ENCODE assay signal across 20 cellular contexts in genomic region chr11:117565709-117566108, GRCh38.
DNase-seq lines count a peak whose midpoint lies in the region; ATAC-seq and TF ChIP-seq lines count a peak whose summit lies in the region.
"Had no signal": no experiment of that assay in that cellular context is flagged by ENCODE, and none has a peak within 500 bp of the region (broad histone marks: within the 10 kb centered on the region; RNA-seq: fewer than 3 reads in every experiment).

No MANE protein-coding gene starts in this region.

- no peaks in the 10 kb centered on the region for H3K36me3 ChIP-seq in right atrium auricular region
- H3K36me3 ChIP-seq: HAP-1, Peyer's patch, SJCRH30 had no signal

- ATAC-seq in Right ventricle myocardium inferior (no peak), SK-N-SH treated with all-trans-retinoic acid at 6 μM for 48 hours (no peak; the same call in 2 of the 3 replicates), GM18870 (IDR thresholded peaks at IDR 0.05; ENCODE audit: unreplicated experiment) (no peak), HG02678 (IDR thresholded peaks at IDR 0.05; ENCODE audit: unreplicated experiment) (no peak)

- no peaks in the 10 kb centered on the region for H3K9me3 ChIP-seq in right atrium auricular region
- H3K9me3 ChIP-seq: HAP-1, Peyer's patch, SJCRH30 had no signal

- no peak overlapping the region for H3K4me3 ChIP-seq in right atrium auricular region
- H3K4me3 ChIP-seq: HAP-1, Peyer's patch, SJCRH30 had no signal

- no peak for TF ChIP-seq CTCF in right atrium auricular region (IDR thresholded peaks at IDR 0.05)

- no peak overlapping the region for H3K27ac ChIP-seq in right atrium auricular region
- H3K27ac ChIP-seq: 22Rv1, C4-2B, Peyer's patch, SJCRH30 had no signal

- no peaks in the 10 kb centered on the region for H3K4me1 ChIP-seq in right atrium auricular region
- H3K4me1 ChIP-seq: HAP-1, Peyer's patch, SJCRH30 had no signal

- intact Hi-C loops in Right ventricle myocardium inferior (cut with DNase I), result no loop called here

- no peaks in the 10 kb centered on the region for H3K27me3 ChIP-seq in right atrium auricular region
- H3K27me3 ChIP-seq: Peyer's patch, SJCRH30 had no signal

- DNase-seq in Right ventricle myocardium inferior (ENCODE audit: missing footprints) (peak; percentile 17), right atrium auricular region (ENCODE audit: low spot score) (no peak), iPS-NIHi7 (ENCODE audit: extremely low spot score) (peak; percentile 71), GM19240 (ENCODE audit: insufficient read length, low spot score) (no peak), hippocampal formation (lab: John Stamatoyannopoulos, UW) (no peak)
- DNase-seq: Calu3; CD8-positive, alpha-beta memory T cell; DMS153; GDM1; NCI-H187; NCI-H446; NCI-H526; SJCRH30 had no signal

TF ChIP-seq in SK-N-SH treated with all-trans-retinoic acid at 6 μM for 48 hours, 23 proteins besides CTCF, POLR2A, EP300 and RAD21:
- TF ChIP-seq TSHZ2 (CRISPR knock-in tag; IDR thresholded peaks at IDR 0.05), result 0 out of 2 replicates have a peak, but pooled peaks have one; percentile 46
- TF ChIP-seq CSRNP3 (CRISPR knock-in tag; IDR thresholded peaks at IDR 0.05), result no peak

Comparison
In these comparisons a context has a peak if more than half of its experiments do, and no peak if none do; other contexts are left out.
1. DNase-seq: peak in Right ventricle myocardium inferior (single experiment) and iPS-NIHi7 (single experiment); none in right atrium auricular region (single experiment), GM19240 (single experiment) and hippocampal formation (0 of 2).